18 cellular contexts compared by ENCODE assay signal in the genomic region with DNA sequence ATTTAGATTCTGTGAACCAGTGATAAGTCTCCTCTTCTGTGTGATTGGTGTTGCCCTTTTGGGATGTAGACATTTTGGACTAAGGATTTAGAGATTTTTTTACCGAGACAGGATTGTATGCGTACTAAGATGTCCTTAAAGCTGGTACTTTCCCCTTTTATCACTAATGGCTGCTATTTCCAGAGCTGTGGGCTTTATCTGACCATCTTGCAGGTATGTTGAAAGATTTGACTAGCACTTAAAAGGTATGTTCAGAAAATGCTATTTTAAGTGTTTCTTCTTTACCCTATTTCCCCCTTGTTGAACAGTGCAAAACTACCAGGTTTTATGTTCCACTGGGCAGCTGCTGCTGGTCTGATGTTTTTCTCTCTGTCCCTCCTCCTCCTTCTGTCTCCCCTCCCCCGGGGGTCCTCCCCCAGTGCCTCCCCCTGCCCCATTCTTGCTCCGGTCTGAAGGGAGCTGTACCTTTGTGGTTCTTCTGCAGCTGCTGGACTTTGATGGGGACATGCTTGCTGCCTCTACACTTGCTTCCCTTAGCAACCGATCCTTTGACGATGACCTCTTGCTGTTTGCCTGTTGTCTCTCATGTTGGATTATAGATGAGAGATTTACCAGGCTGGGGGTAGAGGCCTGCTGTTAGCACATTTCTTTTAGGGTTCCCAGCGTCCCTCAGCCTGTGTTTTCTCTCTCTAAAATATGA. TPM values are rescaled to one million over a fixed set of nuclear protein-coding genes. Genes with fewer than 3 reads are reported as not detected.
DNase-seq lines count a peak whose midpoint lies in the region; ATAC-seq and TF ChIP-seq lines count a peak whose summit lies in the region.
"Had no signal": no experiment of that assay in that cellular context is flagged by ENCODE, and none has a peak within 500 bp of the region (broad histone marks: within the 10 kb centered on the region; RNA-seq: fewer than 3 reads in every experiment).

No MANE protein-coding gene starts in this region.

- H2BK15ac ChIP-seq in mesendoderm (replicated peaks; ENCODE audit: low read depth) = no peak overlapping the region

- ATAC-seq in aorta (ENCODE audit: low FRiP score) = no peak
- ATAC-seq: heart left ventricle, Right ventricle myocardium inferior had no signal

- peaks cover 11% of the 10 kb centered on the region for H3K79me1 ChIP-seq in mesendoderm (ENCODE audit: low read length)

- H3K4me2 ChIP-seq in mesendoderm (ENCODE audit: low read length) = no peak overlapping the region

- H4K5ac ChIP-seq in mesendoderm (ENCODE audit: low read length) = no peak overlapping the region

- no peak overlapping the region for H2BK120ac ChIP-seq in mesendoderm (ENCODE audit: low read depth, low read length)

- peaks cover 4% of the 10 kb centered on the region for H3K9me3 ChIP-seq in vagina
- H3K9me3 ChIP-seq in aorta (ENCODE audit: control insufficient read depth, low read length) = no peaks in the 10 kb centered on the region

- H2BK5ac ChIP-seq in mesendoderm (ENCODE audit: low read length) = no peak overlapping the region

- H2AK5ac ChIP-seq in mesendoderm (ENCODE audit: low read length) = no peak overlapping the region

- H3K56ac ChIP-seq in mesendoderm (ENCODE audit: low read length) = no peak overlapping the region

- H3K4me3 ChIP-seq in mesendoderm (ENCODE audit: low read length) (no peak overlapping the region), vagina (no peak overlapping the region), aorta (ENCODE audit: low read length in 2 of 2) (no peak overlapping the region)
- H3K4me3 ChIP-seq: ascending aorta, heart left ventricle had no signal

- H4K8ac ChIP-seq in mesendoderm (ENCODE audit: low read depth, low read length) = no peak overlapping the region

- no peak for TF ChIP-seq POLR2A in vagina (IDR thresholded peaks at IDR 0.05)

- intact Hi-C loops in vagina (cut with DNase I) = no loop called here
- intact Hi-C loops in aorta (cut with DNase I) = no loop called here

- H3K27ac ChIP-seq in caudate nucleus (ENCODE audit: low read depth, low read length) (peak overlapping the region; percentile 76), mesendoderm (ENCODE audit: low read depth, low read length) (no peak overlapping the region), vagina (peak overlapping the region; percentile 6), aorta (ENCODE audit: low read depth in 1 of 2, low read length in 2 of 2) (no peak overlapping the region)
- H3K27ac ChIP-seq: ascending aorta, heart left ventricle, HL-60 had no signal

- H3K23ac ChIP-seq in mesendoderm (ENCODE audit: low read length) = no peak overlapping the region

- no CpG with 5 or more reads among the region's 7 CpGs for WGBS in mesendoderm (ENCODE audit: extremely low coverage, insufficient coverage, low lambda C conversion rate)
- 64 to 68% methylated on average over 7 of the region's 7 CpGs for WGBS in aorta, 2 donors

- no peaks in the 10 kb centered on the region for H3K36me3 ChIP-seq in mesendoderm (ENCODE audit: control insufficient read depth, insufficient read depth, low read length)
- no peaks in the 10 kb centered on the region for H3K36me3 ChIP-seq in vagina
- peaks cover 0 to 2% of the 10 kb centered on the region in 2 donors for H3K36me3 ChIP-seq in aorta (ENCODE audit: control insufficient read depth in 1 of 2, insufficient read depth in 2 of 2, low read length in 1 of 2)
- H3K36me3 ChIP-seq: ascending aorta, heart left ventricle had no signal

- no peak for TF ChIP-seq CTCF in vagina (IDR thresholded peaks at IDR 0.05)

- H3K4ac ChIP-seq in mesendoderm (ENCODE audit: low read depth, low read length) = no peak overlapping the region

- peak overlapping the region; percentile 11 for H3K9ac ChIP-seq in mesendoderm (ENCODE audit: low read length)

- H3K4me1 ChIP-seq in mesendoderm (ENCODE audit: control insufficient read depth, low read depth, low read length) = peaks cover 13% of the 10 kb centered on the region
- H3K4me1 ChIP-seq in vagina = peaks cover 23% of the 10 kb centered on the region
- peaks cover 4% of the 10 kb centered on the region in 2 donors for H3K4me1 ChIP-seq in aorta (ENCODE audit: control insufficient read depth in 1 of 2, insufficient read depth in 2 of 2, low read length in 2 of 2)

- DNase-seq in NCI-H748 (lab: John Stamatoyannopoulos, UW; ENCODE audit: unreplicated experiment) = peak; percentile 18
- no peak for DNase-seq in NCI-H748 treated with DMSO at 0.1 percent for 48 hours (lab: John Stamatoyannopoulos, UW)
- DNase-seq in caudate nucleus (lab: John Stamatoyannopoulos, UW) = no peak
- DNase-seq in mesendoderm = peak; percentile 57
- DNase-seq in vagina (ENCODE audit: extremely low spot score in 2 of 2) = no peak
- no peak for DNase-seq in AG08395 (ENCODE audit: low spot score)
- DNase-seq in aorta = no peak
- no peak for DNase-seq in COLO829 (ENCODE audit: low spot score)
- DNase-seq: activated CD4-positive, CD25-positive, alpha-beta regulatory T cell treated with anti-CD3 and anti-CD28 coated beads, Interleukin-2, amount 50 U/mL, for 72 hours; activated gamma-delta T cell treated with Interleukin-2 at 50 U/mL for 16 hours; COR-L47; NCI-H187 treated with DMSO at 0.1 percent for 48 hours; posterior cingulate gyrus; stimulated activated naive CD4-positive, alpha-beta T cell had no signal

- no peak overlapping the region for H3K18ac ChIP-seq in mesendoderm (ENCODE audit: low read length)

- H3K27me3 ChIP-seq in mesendoderm (ENCODE audit: insufficient read depth, low read length, poor library complexity) (no peaks in the 10 kb centered on the region), vagina (no peaks in the 10 kb centered on the region), aorta (ENCODE audit: control insufficient read depth in 1 of 2, insufficient read depth in 2 of 2, low read length in 1 of 2) (no peaks in the 10 kb centered on the region)
- H3K27me3 ChIP-seq: ascending aorta had no signal

- peaks cover 29% of the 10 kb centered on the region for H3K79me2 ChIP-seq in mesendoderm (ENCODE audit: control insufficient read depth, insufficient read depth, low read length)

RNA-seq across cellular contexts. Expression of a gene that starts 59.6 kb away (rescaled TPM):
- 12.2 TPM for polyA plus RNA-seq in mesendoderm (2013, experiment 1 of 2)
- 11.9 TPM for polyA plus RNA-seq in mesendoderm (2013, experiment 2 of 2)
- total RNA-seq in vagina (7.9 TPM), aorta (10 to 100 TPM in 1 of 2 donors, 1 to 10 TPM in 1; 7.2 to 11.8 TPM)
- polyA plus RNA-seq in aorta = 1 to 10 TPM; 1.4 to 2.9 TPM

Comparison
In these comparisons a context has a peak if more than half of its experiments do, and no peak if none do; other contexts are left out.
1. DNase-seq: peak in NCI-H748 (single experiment) and mesendoderm (single experiment); none in NCI-H748 treated with DMSO at 0.1 percent for 48 hours (single experiment), caudate nucleus (0 of 61), vagina (0 of 2), AG08395 (single experiment), aorta (0 of 2) and COLO829 (single experiment).
2. H3K27ac ChIP-seq: peak in caudate nucleus (single experiment) and vagina (single experiment); none in mesendoderm (single experiment) and aorta (0 of 2).